Comparison of ENCODE assay signal across 20 cellular contexts in genomic region chr1:51699376-51699775, GRCh38.
"Had no signal": no experiment of that assay in that cellular context is flagged by ENCODE, and none has a peak within 500 bp of the region (broad histone marks: within the 10 kb centered on the region; RNA-seq: fewer than 3 reads in every experiment).

No MANE protein-coding gene starts in this region.

- H3K9me3 ChIP-seq: gastrocnemius medialis, ovary, spleen, tibial artery, upper lobe of right lung, vagina had no signal

- DNase-seq: effector memory CD4-positive, alpha-beta T cell; gastrocnemius medialis; heart right ventricle; hypothalamus; kidney glomerular epithelial cell; mammary epithelial cell; naive thymus-derived CD4-positive, alpha-beta T cell; ovary; right cardiac atrium; spleen; stimulated activated CD4-positive, alpha-beta T cell treated with anti-CD3 and anti-CD28 coated beads, Interleukin-15, amount 100 ng/mL, for 24 hours; stimulated activated CD4-positive, alpha-beta T cell treated with anti-CD3 and anti-CD28 coated beads, Interleukin-1b, Interleukin-23, amount 100 ng/mL, for 48 hours; stimulated activated CD4-positive, alpha-beta T cell treated with anti-CD3 and anti-CD28 coated beads, Interleukin-4, amount 100 ng/mL, for 24 hours; tibial artery; upper lobe of right lung had no signal

- H3K27me3 Mint-ChIP-seq: stimulated activated memory B cell treated with anti-CD40 and anti-IgM and Interleukin-4, amounts not matched to agents 10 μg/mL and 1 μg/mL and 100 μg/mL, for 72 hours; stimulated activated naive CD8-positive, alpha-beta T cell treated with anti-CD3 and anti-CD28 coated beads, Interleukin-15, Interleukin-2, amounts not matched to agents 100 ng/mL and 50 ng/mL, for 24 hours had no signal

- H3K4me1 Mint-ChIP-seq: neural crest cell had no signal

- H3K4me3 ChIP-seq: gastrocnemius medialis, heart right ventricle, ovary, spleen, tibial artery, upper lobe of right lung, vagina had no signal

- H3K4me1 ChIP-seq: upper lobe of right lung had no signal

- H3K4me3 Mint-ChIP-seq: naive thymus-derived CD4-positive, alpha-beta T cell; neural crest cell; stimulated activated memory B cell treated with anti-CD40 and anti-IgM and Interleukin-4, amounts not matched to agents 10 μg/mL and 1 μg/mL and 100 μg/mL, for 72 hours; stimulated activated naive CD8-positive, alpha-beta T cell treated with anti-CD3 and anti-CD28 coated beads, Interleukin-15, Interleukin-2, amounts not matched to agents 100 ng/mL and 50 ng/mL, for 24 hours had no signal

- H3K36me3 Mint-ChIP-seq: stimulated activated memory B cell treated with anti-CD40 and anti-IgM and Interleukin-4, amounts not matched to agents 10 μg/mL and 1 μg/mL and 100 μg/mL, for 72 hours had no signal

- H3K27ac Mint-ChIP-seq: stimulated activated memory B cell treated with anti-CD40 and anti-IgM and Interleukin-4, amounts not matched to agents 10 μg/mL and 1 μg/mL and 100 μg/mL, for 72 hours; stimulated activated naive CD8-positive, alpha-beta T cell treated with anti-CD3 and anti-CD28 coated beads, Interleukin-15, Interleukin-2, amounts not matched to agents 100 ng/mL and 50 ng/mL, for 24 hours had no signal

- H3K9me3 Mint-ChIP-seq: neural crest cell; stimulated activated memory B cell treated with anti-CD40 and anti-IgM and Interleukin-4, amounts not matched to agents 10 μg/mL and 1 μg/mL and 100 μg/mL, for 72 hours; stimulated activated naive CD8-positive, alpha-beta T cell treated with anti-CD3 and anti-CD28 coated beads, Interleukin-15, Interleukin-2, amounts not matched to agents 100 ng/mL and 50 ng/mL, for 24 hours had no signal

- ATAC-seq: esophagus mucosa; gastrocnemius medialis; heart right ventricle; naive thymus-derived CD4-positive, alpha-beta T cell; right cardiac atrium; stimulated activated memory B cell treated with anti-CD40 and anti-IgM and Interleukin-4, amounts not matched to agents 10 μg/mL and 1 μg/mL and 100 μg/mL, for 72 hours; upper lobe of right lung had no signal

- H3K36me3 ChIP-seq: gastrocnemius medialis, heart right ventricle, ovary, tibial artery, upper lobe of right lung, vagina had no signal

- H3K27me3 ChIP-seq: gastrocnemius medialis, heart right ventricle, ovary, spleen, tibial artery, upper lobe of right lung, vagina had no signal

- H3K27ac ChIP-seq: heart right ventricle, ovary, spleen, tibial artery, upper lobe of right lung, vagina had no signal
